ENCODE assay signal across 1 cellular context in the genomic region with DNA sequence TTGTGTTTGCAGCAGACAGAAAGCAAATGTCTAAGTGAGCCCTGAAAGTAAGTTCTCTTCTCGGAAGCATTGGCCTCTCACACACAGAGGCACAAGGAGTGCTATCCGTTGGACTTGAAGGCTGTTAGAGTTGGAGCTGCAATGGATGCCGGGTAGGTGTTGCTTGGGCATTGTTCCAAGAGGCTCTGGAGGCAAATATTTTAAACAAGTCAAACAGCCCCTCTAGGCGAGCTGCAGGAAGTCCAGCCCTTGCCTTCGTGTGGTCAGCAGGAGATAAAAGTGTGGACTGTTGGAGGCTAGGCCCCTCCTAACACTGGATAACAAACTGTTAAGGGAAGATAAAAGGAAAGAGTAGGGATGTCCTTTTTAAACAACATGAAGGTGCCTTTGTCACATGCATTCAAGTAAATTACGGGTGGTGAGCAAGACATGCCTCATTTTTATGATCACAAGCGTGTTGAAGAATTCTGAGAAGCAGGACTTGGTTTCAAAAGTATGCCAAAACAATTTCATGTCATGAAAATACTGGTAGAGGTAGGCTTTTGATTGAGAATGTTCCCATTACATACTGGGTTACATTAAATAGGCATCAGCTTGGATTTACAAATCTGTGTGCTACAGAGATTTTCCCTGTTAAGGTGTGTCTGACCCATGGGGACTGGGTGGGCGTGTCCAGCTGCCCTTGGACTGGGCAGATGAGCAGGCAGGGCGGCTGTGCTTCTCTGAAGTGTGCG.
TF ChIP-seq lines count a peak whose summit lies in the region.

No MANE protein-coding gene starts in this region.

TF ChIP-seq in HepG2, 621 proteins besides CTCF, POLR2A, EP300 and RAD21 (continued from another document and continues in another):
- TF ChIP-seq HINFP (CRISPR knock-in tag; IDR thresholded peaks at IDR 0.05; ENCODE audit: low read depth) (0 out of 2 replicates have a peak, but pooled peaks have one; percentile 51), HNF4A (CRISPR knock-in tag; IDR thresholded peaks at IDR 0.05) (peak; percentile 65), ZNF766 (CRISPR knock-in tag; IDR thresholded peaks at IDR 0.05; ENCODE audit: borderline replicate concordance) (peak; percentile 14; the same call in 1 of the 2 replicates), KLF13 (CRISPR knock-in tag; IDR thresholded peaks at IDR 0.05) (no peak), ETV6 (CRISPR knock-in tag; conservative IDR thresholded peaks at IDR 0.05) (no peak), MEIS1 (CRISPR knock-in tag; IDR thresholded peaks at IDR 0.05; ENCODE audit: borderline replicate concordance) (0 out of 2 replicates have a peak, but pooled peaks have one; percentile 22), SMAD1 (CRISPR knock-in tag; IDR thresholded peaks at IDR 0.05; ENCODE audit: borderline replicate concordance, low read depth) (no peak), ZNF235 (CRISPR knock-in tag; IDR thresholded peaks at IDR 0.05; ENCODE audit: borderline replicate concordance) (no peak), DNMT1 (CRISPR knock-in tag; IDR thresholded peaks at IDR 0.05) (0 out of 2 replicates have a peak, but pooled peaks have one; percentile 13), CENPX (CRISPR knock-in tag; IDR thresholded peaks at IDR 0.05) (no peak), TP53 (CRISPR knock-in tag; conservative IDR thresholded peaks at IDR 0.05) (no peak), ZKSCAN5 (CRISPR knock-in tag; IDR thresholded peaks at IDR 0.05) (no peak), ZNF776 (CRISPR knock-in tag; IDR thresholded peaks at IDR 0.05) (no peak), ZBTB33 (CRISPR knock-in tag; IDR thresholded peaks at IDR 0.05) (0 out of 2 replicates have a peak, but pooled peaks have one; percentile 43), ZBTB20 (CRISPR knock-in tag; IDR thresholded peaks at IDR 0.05; ENCODE audit: borderline replicate concordance, low read depth) (no peak; the same call in 1 of the 2 replicates), CCAR2 (optimal IDR thresholded peaks at IDR 0.05; ENCODE audit: low read depth, low read length) (no peak), TCF12 (IDR thresholded peaks at IDR 0.05) (no peak), TCF12 (CRISPR knock-in tag; IDR thresholded peaks at IDR 0.05) (no peak), ZNF180 (CRISPR knock-in tag; IDR thresholded peaks at IDR 0.05; ENCODE audit: borderline replicate concordance, low read depth) (no peak), MNT (IDR thresholded peaks at IDR 0.05) (no peak), PITX1 (CRISPR knock-in tag; IDR thresholded peaks at IDR 0.05) (peak; percentile 57; the same call in 1 of the 2 replicates), ZBTB4 (CRISPR knock-in tag; IDR thresholded peaks at IDR 0.05; ENCODE audit: borderline replicate concordance) (peak; percentile 70; the same call in 1 of the 2 replicates), POLR2AphosphoS5 (IDR thresholded peaks at IDR 0.05; ENCODE audit: low read depth, low read length) (no peak), ZNF607 (CRISPR knock-in tag; IDR thresholded peaks at IDR 0.05; ENCODE audit: borderline replicate concordance) (no peak; the same call in 1 of the 2 replicates), MXD4 (CRISPR knock-in tag; IDR thresholded peaks at IDR 0.05) (peak; percentile 61; the same call in 1 of the 2 replicates), NBN (conservative IDR thresholded peaks at IDR 0.05) (no peak), FLYWCH1 (CRISPR knock-in tag; IDR thresholded peaks at IDR 0.05) (no peak), NRL (CRISPR knock-in tag; IDR thresholded peaks at IDR 0.05; ENCODE audit: borderline replicate concordance) (no peak), JUND (CRISPR knock-in tag; IDR thresholded peaks at IDR 0.05) (no peak), ZNF253 (CRISPR knock-in tag; IDR thresholded peaks at IDR 0.05; ENCODE audit: borderline replicate concordance) (no peak), MZF1 (CRISPR knock-in tag; IDR thresholded peaks at IDR 0.05; ENCODE audit: borderline replicate concordance) (no peak), ATF7 (IDR thresholded peaks at IDR 0.05) (no peak), ATF7 (CRISPR knock-in tag; IDR thresholded peaks at IDR 0.05) (no peak), MAFG (CRISPR knock-in tag; IDR thresholded peaks at IDR 0.05) (no peak), SIX4 (CRISPR knock-in tag; IDR thresholded peaks at IDR 0.05) (no peak; the same call in 1 of the 2 replicates), CREB1 (IDR thresholded peaks at IDR 0.05) (no peak), CREB1 (CRISPR knock-in tag; IDR thresholded peaks at IDR 0.05) (peak; percentile 73), NAIF1 (CRISPR knock-in tag; IDR thresholded peaks at IDR 0.05; ENCODE audit: borderline replicate concordance) (no peak), ZNF790 (CRISPR knock-in tag; IDR thresholded peaks at IDR 0.05; ENCODE audit: borderline replicate concordance) (no peak)
- TF ChIP-seq, protein P1, sequence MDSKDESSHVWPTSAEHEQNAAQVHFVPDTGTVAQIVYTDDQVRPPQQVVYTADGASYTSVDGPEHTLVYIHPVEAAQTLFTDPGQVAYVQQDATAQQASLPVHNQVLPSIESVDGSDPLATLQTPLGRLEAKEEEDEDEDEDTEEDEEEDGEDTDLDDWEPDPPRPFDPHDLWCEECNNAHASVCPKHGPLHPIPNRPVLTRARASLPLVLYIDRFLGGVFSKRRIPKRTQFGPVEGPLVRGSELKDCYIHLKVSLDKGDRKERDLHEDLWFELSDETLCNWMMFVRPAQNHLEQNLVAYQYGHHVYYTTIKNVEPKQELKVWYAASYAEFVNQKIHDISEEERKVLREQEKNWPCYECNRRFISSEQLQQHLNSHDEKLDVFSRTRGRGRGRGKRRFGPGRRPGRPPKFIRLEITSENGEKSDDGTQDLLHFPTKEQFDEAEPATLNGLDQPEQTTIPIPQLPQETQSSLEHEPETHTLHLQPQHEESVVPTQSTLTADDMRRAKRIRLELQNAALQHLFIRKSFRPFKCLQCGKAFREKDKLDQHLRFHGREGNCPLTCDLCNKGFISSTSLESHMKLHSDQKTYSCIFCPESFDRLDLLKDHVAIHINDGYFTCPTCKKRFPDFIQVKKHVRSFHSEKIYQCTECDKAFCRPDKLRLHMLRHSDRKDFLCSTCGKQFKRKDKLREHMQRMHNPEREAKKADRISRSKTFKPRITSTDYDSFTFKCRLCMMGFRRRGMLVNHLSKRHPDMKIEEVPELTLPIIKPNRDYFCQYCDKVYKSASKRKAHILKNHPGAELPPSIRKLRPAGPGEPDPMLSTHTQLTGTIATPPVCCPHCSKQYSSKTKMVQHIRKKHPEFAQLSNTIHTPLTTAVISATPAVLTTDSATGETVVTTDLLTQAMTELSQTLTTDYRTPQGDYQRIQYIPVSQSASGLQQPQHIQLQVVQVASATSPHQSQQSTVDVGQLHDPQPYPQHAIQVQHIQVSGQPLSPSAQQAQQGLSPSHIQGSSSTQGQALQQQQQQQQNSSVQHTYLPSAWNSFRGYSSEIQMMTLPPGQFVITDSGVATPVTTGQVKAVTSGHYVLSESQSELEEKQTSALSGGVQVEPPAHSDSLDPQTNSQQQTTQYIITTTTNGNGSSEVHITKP (CRISPR knock-in tag; IDR thresholded peaks at IDR 0.05; ENCODE audit: low read depth): peak; percentile 44; the same call in 1 of the 2 replicates
- TF ChIP-seq, protein P2, sequence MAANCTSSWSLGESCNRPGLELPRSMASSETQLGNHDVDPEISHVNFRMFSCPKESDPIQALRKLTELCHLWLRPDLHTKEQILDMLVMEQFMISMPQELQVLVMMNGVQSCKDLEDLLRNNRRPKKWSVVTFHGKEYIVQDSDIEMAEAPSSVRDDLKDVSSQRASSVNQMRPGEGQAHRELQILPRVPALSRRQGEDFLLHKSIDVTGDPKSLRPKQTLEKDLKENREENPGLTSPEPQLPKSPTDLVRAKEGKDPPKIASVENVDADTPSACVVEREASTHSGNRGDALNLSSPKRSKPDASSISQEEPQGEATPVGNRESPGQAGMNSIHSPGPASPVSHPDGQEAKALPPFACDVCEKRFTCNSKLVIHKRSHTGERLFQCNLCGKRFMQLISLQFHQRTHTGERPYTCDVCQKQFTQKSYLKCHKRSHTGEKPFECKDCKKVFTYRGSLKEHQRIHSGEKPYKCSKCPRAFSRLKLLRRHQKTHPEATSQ (CRISPR knock-in tag; IDR thresholded peaks at IDR 0.05; ENCODE audit: borderline replicate concordance): 0 out of 2 replicates have a peak, but pooled peaks have one; percentile 32
- TF ChIP-seq, protein P3, sequence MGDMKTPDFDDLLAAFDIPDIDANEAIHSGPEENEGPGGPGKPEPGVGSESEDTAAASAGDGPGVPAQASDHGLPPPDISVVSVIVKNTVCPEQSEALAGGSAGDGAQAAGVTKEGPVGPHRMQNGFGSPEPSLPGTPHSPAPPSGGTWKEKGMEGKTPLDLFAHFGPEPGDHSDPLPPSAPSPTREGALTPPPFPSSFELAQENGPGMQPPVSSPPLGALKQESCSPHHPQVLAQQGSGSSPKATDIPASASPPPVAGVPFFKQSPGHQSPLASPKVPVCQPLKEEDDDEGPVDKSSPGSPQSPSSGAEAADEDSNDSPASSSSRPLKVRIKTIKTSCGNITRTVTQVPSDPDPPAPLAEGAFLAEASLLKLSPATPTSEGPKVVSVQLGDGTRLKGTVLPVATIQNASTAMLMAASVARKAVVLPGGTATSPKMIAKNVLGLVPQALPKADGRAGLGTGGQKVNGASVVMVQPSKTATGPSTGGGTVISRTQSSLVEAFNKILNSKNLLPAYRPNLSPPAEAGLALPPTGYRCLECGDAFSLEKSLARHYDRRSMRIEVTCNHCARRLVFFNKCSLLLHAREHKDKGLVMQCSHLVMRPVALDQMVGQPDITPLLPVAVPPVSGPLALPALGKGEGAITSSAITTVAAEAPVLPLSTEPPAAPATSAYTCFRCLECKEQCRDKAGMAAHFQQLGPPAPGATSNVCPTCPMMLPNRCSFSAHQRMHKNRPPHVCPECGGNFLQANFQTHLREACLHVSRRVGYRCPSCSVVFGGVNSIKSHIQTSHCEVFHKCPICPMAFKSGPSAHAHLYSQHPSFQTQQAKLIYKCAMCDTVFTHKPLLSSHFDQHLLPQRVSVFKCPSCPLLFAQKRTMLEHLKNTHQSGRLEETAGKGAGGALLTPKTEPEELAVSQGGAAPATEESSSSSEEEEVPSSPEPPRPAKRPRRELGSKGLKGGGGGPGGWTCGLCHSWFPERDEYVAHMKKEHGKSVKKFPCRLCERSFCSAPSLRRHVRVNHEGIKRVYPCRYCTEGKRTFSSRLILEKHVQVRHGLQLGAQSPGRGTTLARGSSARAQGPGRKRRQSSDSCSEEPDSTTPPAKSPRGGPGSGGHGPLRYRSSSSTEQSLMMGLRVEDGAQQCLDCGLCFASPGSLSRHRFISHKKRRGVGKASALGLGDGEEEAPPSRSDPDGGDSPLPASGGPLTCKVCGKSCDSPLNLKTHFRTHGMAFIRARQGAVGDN (CRISPR knock-in tag; IDR thresholded peaks at IDR 0.05): peak; percentile 61
- TF ChIP-seq, protein P4, sequence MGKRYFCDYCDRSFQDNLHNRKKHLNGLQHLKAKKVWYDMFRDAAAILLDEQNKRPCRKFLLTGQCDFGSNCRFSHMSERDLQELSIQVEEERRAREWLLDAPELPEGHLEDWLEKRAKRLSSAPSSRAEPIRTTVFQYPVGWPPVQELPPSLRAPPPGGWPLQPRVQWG (CRISPR knock-in tag; IDR thresholded peaks at IDR 0.05; ENCODE audit: borderline replicate concordance, low read depth): no peak
